Comparison of ENCODE assay signal across 20 cellular contexts in genomic region chr15:31135523-31135922, GRCh38. TPM values are rescaled to one million over a fixed set of nuclear protein-coding genes. Genes with fewer than 3 reads are reported as not detected.
"Had no signal": no experiment of that assay in that cellular context is flagged by ENCODE, and none has a peak within 500 bp of the region (broad histone marks: within the 10 kb centered on the region; RNA-seq: fewer than 3 reads in every experiment).

No MANE protein-coding gene starts in this region.

- H3K27ac ChIP-seq: skin epidermis, stomach, uterus had no signal

- H3K4me1 Mint-ChIP-seq: activated naive CD8-positive, alpha-beta T cell treated with anti-CD3 and anti-CD28 coated beads, Interleukin-2, amount 10 ng/mL, durations not matched to agents 7 days and 5 days; endodermal cell had no signal

- H3K36me3 Mint-ChIP-seq: activated CD4-positive, alpha-beta memory T cell treated with anti-CD3 and anti-CD28 coated beads for 36 hours; activated naive CD8-positive, alpha-beta T cell treated with anti-CD3 and anti-CD28 coated beads, Interleukin-2, amount 10 ng/mL, durations not matched to agents 7 days and 5 days had no signal

- H3K36me3 ChIP-seq: breast epithelium, stomach, uterus had no signal

- DNase-seq: activated CD4-positive, alpha-beta memory T cell treated with anti-CD3 and anti-CD28 coated beads for 36 hours; activated CD4-positive, alpha-beta T cell treated with anti-CD3 and anti-CD28 coated beads for 1 hour; activated gamma-delta T cell treated with Interleukin-2 at 50 U/mL for 16 hours; activated naive CD8-positive, alpha-beta T cell treated with anti-CD3 and anti-CD28 coated beads, Interleukin-2, amount 10 ng/mL, durations not matched to agents 7 days and 5 days; activated T-cell treated with anti-CD3 and anti-CD28 coated beads, Interleukin-2, amount 50 U/mL, for 72 hours; aorta; dermis blood vessel endothelial cell; erythroblast; left cardiac atrium; naive thymus-derived CD4-positive, alpha-beta T cell; retina; stimulated activated CD4-positive, alpha-beta T cell treated with anti-CD3 and anti-CD28 coated beads, Interleukin-4, amount 100 ng/mL, for 4 hours; stomach; uterus had no signal

- H3K4me1 ChIP-seq: breast epithelium, stomach, uterus had no signal

- H3K4me3 Mint-ChIP-seq: activated CD4-positive, alpha-beta memory T cell treated with anti-CD3 and anti-CD28 coated beads for 36 hours; activated naive CD8-positive, alpha-beta T cell treated with anti-CD3 and anti-CD28 coated beads, Interleukin-2, amount 10 ng/mL, durations not matched to agents 7 days and 5 days; activated T-cell treated with anti-CD3 and anti-CD28 coated beads, Interleukin-2, amount 50 U/mL, for 72 hours; endodermal cell; naive thymus-derived CD4-positive, alpha-beta T cell had no signal

- H3K4me3 ChIP-seq: lung, skin epidermis, stomach, uterus had no signal

- H3K9me3 Mint-ChIP-seq: activated CD4-positive, alpha-beta memory T cell treated with anti-CD3 and anti-CD28 coated beads for 36 hours; activated T-cell treated with anti-CD3 and anti-CD28 coated beads, Interleukin-2, amount 50 U/mL, for 72 hours; naive thymus-derived CD4-positive, alpha-beta T cell had no signal

- H3K27ac Mint-ChIP-seq: activated CD4-positive, alpha-beta memory T cell treated with anti-CD3 and anti-CD28 coated beads for 36 hours; activated naive CD8-positive, alpha-beta T cell treated with anti-CD3 and anti-CD28 coated beads, Interleukin-2, amount 10 ng/mL, durations not matched to agents 7 days and 5 days; activated T-cell treated with anti-CD3 and anti-CD28 coated beads, Interleukin-2, amount 50 U/mL, for 72 hours; endodermal cell; naive thymus-derived CD4-positive, alpha-beta T cell had no signal

- H3K27me3 ChIP-seq: breast epithelium, uterus had no signal

- ATAC-seq: activated T-cell treated with anti-CD3 and anti-CD28 coated beads, Interleukin-2, amount 50 U/mL, for 72 hours; naive thymus-derived CD4-positive, alpha-beta T cell had no signal

RNA-seq across cellular contexts. Expression of gene TRPM1, which starts 34.0 kb away (rescaled TPM):
- total RNA-seq: activated CD4-positive, alpha-beta memory T cell treated with anti-CD3 and anti-CD28 coated beads for 36 hours; activated naive CD8-positive, alpha-beta T cell treated with anti-CD3 and anti-CD28 coated beads, Interleukin-2, amount 10 ng/mL, durations not matched to agents 7 days and 5 days; activated T-cell treated with anti-CD3 and anti-CD28 coated beads, Interleukin-2, amount 50 U/mL, for 72 hours; aorta; breast epithelium; cerebellum; endodermal cell; lung; mononuclear cell; naive thymus-derived CD4-positive, alpha-beta T cell; stomach; uterus had no signal
- polyA plus RNA-seq: aorta; naive thymus-derived CD4-positive, alpha-beta T cell had no signal
